In genomic region chr17:77887110-77887463, GRCh38 we compare ENCODE assay signal across 8 cellular contexts.
DNase-seq lines count a peak whose midpoint lies in the region; ATAC-seq, FAIRE-seq and TF ChIP-seq lines count a peak whose summit lies in the region.

No MANE protein-coding gene starts in this region.

- intact Hi-C loops in lower lobe of right lung (cut with DNase I): no loop called here

- H4K20me1 ChIP-seq in astrocyte (ENCODE audit: insufficient read depth, low read length): peaks cover 4% of the 10 kb centered on the region

- ATAC-seq in lower lobe of right lung (no peak), GM18909 (IDR thresholded peaks at IDR 0.05; ENCODE audit: poor library complexity, unreplicated experiment) (no peak)

- FAIRE-seq in astrocyte (lab: Jason Lieb, UNC): no peak

- peaks cover 5% of the 10 kb centered on the region for H3K27me3 Mint-ChIP-seq in activated T-cell treated with anti-CD3 and anti-CD28 coated beads, Interleukin-2, amount 50 U/mL, for 24 hours
- peaks cover 80% of the 10 kb centered on the region for H3K27me3 Mint-ChIP-seq in astrocyte (ENCODE audit: low read depth, unreplicated experiment)

- no peak for TF ChIP-seq POLR2A in suprapubic skin (IDR thresholded peaks at IDR 0.05)

- TF ChIP-seq EP300 in suprapubic skin (IDR thresholded peaks at IDR 0.05): no peak

- no peak overlapping the region for H3K27ac Mint-ChIP-seq in activated T-cell treated with anti-CD3 and anti-CD28 coated beads, Interleukin-2, amount 50 U/mL, for 24 hours
- H3K27ac Mint-ChIP-seq in astrocyte (ENCODE audit: unreplicated experiment): peak overlapping the region; percentile 76

- H3K4me1 ChIP-seq in astrocyte (ENCODE audit: insufficient read depth, low read length) (peaks cover 21% of the 10 kb centered on the region), lower lobe of right lung (peaks cover 29% of the 10 kb centered on the region), suprapubic skin (peaks cover 38% of the 10 kb centered on the region)

- H3K9me3 Mint-ChIP-seq in activated T-cell treated with anti-CD3 and anti-CD28 coated beads, Interleukin-2, amount 50 U/mL, for 24 hours: no peaks in the 10 kb centered on the region
- peaks cover 4% of the 10 kb centered on the region for H3K9me3 Mint-ChIP-seq in astrocyte (ENCODE audit: unreplicated experiment)

- H3K9ac ChIP-seq in astrocyte (ENCODE audit: low read length): peak overlapping the region; percentile 79

- no peaks in the 10 kb centered on the region for H3K9me3 ChIP-seq in astrocyte (ENCODE audit: insufficient read depth, low read depth, low read length)
- H3K9me3 ChIP-seq in lower lobe of right lung: no peaks in the 10 kb centered on the region
- no peaks in the 10 kb centered on the region for H3K9me3 ChIP-seq in suprapubic skin

- H2AFZ ChIP-seq in astrocyte (ENCODE audit: low read depth, low read length): peak overlapping the region; percentile 88

- 47% methylated on average over 4 of the region's 4 CpGs for WGBS in suprapubic skin

- peaks cover 57% of the 10 kb centered on the region for H3K4me1 Mint-ChIP-seq in activated T-cell treated with anti-CD3 and anti-CD28 coated beads, Interleukin-2, amount 50 U/mL, for 24 hours (ENCODE audit: low read depth)
- peaks cover 12% of the 10 kb centered on the region for H3K4me1 Mint-ChIP-seq in astrocyte (ENCODE audit: low read depth, unreplicated experiment)

- H3K79me2 ChIP-seq in astrocyte (ENCODE audit: insufficient read depth, low read length): no peaks in the 10 kb centered on the region

- no peaks in the 10 kb centered on the region for H3K36me3 Mint-ChIP-seq in activated T-cell treated with anti-CD3 and anti-CD28 coated beads, Interleukin-2, amount 50 U/mL, for 24 hours (ENCODE audit: low read depth)
- no peaks in the 10 kb centered on the region for H3K36me3 Mint-ChIP-seq in astrocyte (ENCODE audit: low read depth, unreplicated experiment)

- TF ChIP-seq CTCF in astrocyte (IDR thresholded peaks at IDR 0.05; ENCODE audit: insufficient read depth, low read depth, low read length) (no peak), lower lobe of right lung (IDR thresholded peaks at IDR 0.05) (no peak), suprapubic skin (IDR thresholded peaks at IDR 0.05) (no peak)

- no peaks in the 10 kb centered on the region for H3K36me3 ChIP-seq in astrocyte (ENCODE audit: insufficient read depth, low read length)
- H3K36me3 ChIP-seq in lower lobe of right lung: no peaks in the 10 kb centered on the region
- no peaks in the 10 kb centered on the region for H3K36me3 ChIP-seq in suprapubic skin

- H3K4me3 Mint-ChIP-seq in activated T-cell treated with anti-CD3 and anti-CD28 coated beads, Interleukin-2, amount 50 U/mL, for 24 hours: peak overlapping the region; percentile 71
- peak overlapping the region; percentile 1 for H3K4me3 Mint-ChIP-seq in astrocyte (ENCODE audit: unreplicated experiment)

- DNase-seq in activated T-cell treated with anti-CD3 and anti-CD28 coated beads, Interleukin-2, amount 50 U/mL, for 24 hours: no peak
- no peak for DNase-seq in activated T-cell treated with anti-CD3 and anti-CD28 coated beads, Interleukin-2, amount 50 U/mL, for 1 hour
- DNase-seq in astrocyte (ENCODE audit: low read depth) (no peak), lower lobe of right lung (no peak), suprapubic skin (ENCODE audit: low spot score in 2 of 2) (no peak), NOMO-1 treated with dmso at 0.1 percent for 144 hours (lab: John Stamatoyannopoulos, UW; ENCODE audit: unreplicated experiment) (no peak), T-helper 9 cell (no peak)

- no peak overlapping the region for H3K27ac ChIP-seq in astrocyte (ENCODE audit: low read depth, low read length)
- H3K27ac ChIP-seq in lower lobe of right lung: peak overlapping the region; percentile 77
- peak overlapping the region; percentile 71 for H3K27ac ChIP-seq in suprapubic skin

- H3K4me2 ChIP-seq in astrocyte (ENCODE audit: low read length): peak overlapping the region; percentile 97

- H3K4me3 ChIP-seq in astrocyte (ENCODE audit: insufficient read depth, low read depth, low read length) (peak overlapping the region; percentile 62), lower lobe of right lung (peak overlapping the region; percentile 64), suprapubic skin (peak overlapping the region; percentile 52)

- H3K27me3 ChIP-seq in astrocyte (ENCODE audit: insufficient read depth, low read length): peaks cover 38% of the 10 kb centered on the region
- H3K27me3 ChIP-seq in lower lobe of right lung (ENCODE audit: low read depth): peaks cover 36% of the 10 kb centered on the region
- peaks cover 10% of the 10 kb centered on the region for H3K27me3 ChIP-seq in suprapubic skin
